In the genomic region with DNA sequence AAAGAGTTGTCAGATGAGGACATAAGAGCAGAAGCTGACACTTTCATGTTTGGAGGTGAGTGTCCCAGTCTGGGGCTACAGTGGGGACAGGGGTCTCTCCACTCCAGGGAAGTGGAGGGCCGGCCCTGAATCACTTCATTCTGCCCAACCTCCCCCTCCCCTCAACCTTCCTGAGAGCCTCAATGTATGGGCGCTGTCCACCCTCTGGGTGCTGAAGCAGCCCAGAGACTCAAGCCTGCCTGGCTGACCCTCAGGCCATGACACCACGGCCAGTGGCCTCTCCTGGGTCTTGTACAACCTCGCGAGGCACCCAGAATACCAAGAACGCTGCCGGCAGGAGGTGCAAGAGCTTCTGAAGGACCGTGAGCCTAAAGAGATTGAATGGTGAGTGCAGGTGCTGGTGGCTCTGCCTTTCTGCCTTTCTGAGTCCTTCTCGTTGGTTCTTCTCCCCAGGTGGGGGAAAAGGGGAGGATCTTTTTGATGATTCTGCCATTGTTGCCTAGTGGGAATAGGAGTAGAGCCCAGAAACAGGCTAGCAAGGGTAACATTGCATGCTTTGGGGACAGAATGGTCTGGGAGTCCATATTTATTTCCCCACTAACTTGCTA, we compare ENCODE assay signal across 1 cellular context.
TF ChIP-seq lines count a peak whose summit lies in the region.

No MANE protein-coding gene starts in this region.

TF ChIP-seq in K562, 482 proteins besides CTCF, POLR2A, EP300 and RAD21 (continued from another document and continues in another):
- TF ChIP-seq, protein P1, sequence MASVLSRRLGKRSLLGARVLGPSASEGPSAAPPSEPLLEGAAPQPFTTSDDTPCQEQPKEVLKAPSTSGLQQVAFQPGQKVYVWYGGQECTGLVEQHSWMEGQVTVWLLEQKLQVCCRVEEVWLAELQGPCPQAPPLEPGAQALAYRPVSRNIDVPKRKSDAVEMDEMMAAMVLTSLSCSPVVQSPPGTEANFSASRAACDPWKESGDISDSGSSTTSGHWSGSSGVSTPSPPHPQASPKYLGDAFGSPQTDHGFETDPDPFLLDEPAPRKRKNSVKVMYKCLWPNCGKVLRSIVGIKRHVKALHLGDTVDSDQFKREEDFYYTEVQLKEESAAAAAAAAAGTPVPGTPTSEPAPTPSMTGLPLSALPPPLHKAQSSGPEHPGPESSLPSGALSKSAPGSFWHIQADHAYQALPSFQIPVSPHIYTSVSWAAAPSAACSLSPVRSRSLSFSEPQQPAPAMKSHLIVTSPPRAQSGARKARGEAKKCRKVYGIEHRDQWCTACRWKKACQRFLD (CRISPR knock-in tag; IDR thresholded peaks at IDR 0.05), result 0 out of 2 replicates have a peak, but pooled peaks have one; percentile 34
- TF ChIP-seq KLF1 (tag; IDR thresholded peaks at IDR 0.05) (no peak), FOXK1 (CRISPR knock-in tag; IDR thresholded peaks at IDR 0.05; ENCODE audit: borderline replicate concordance) (no peak), NCOA6 (IDR thresholded peaks at IDR 0.05) (no peak), HNRNPUL1 (IDR thresholded peaks at IDR 0.05; ENCODE audit: low read length) (no peak), ZZZ3 (IDR thresholded peaks at IDR 0.05) (no peak), NFATC3 (IDR thresholded peaks at IDR 0.05) (no peak), SMC3 (conservative IDR thresholded peaks at IDR 0.05; ENCODE audit: insufficient read depth, low read depth, low read length) (no peak), SPI1 (IDR thresholded peaks at IDR 0.05; ENCODE audit: borderline replicate concordance, low read depth, low read length) (no peak), EZH2 (IDR thresholded peaks at IDR 0.05; ENCODE audit: borderline replicate concordance, low read depth, low read length) (no peak), SMARCA5 (IDR thresholded peaks at IDR 0.05) (no peak), THAP12 (CRISPR knock-in tag; IDR thresholded peaks at IDR 0.05) (no peak), MGA (IDR thresholded peaks at IDR 0.05) (no peak), SAP30 (IDR thresholded peaks at IDR 0.05; ENCODE audit: borderline replicate concordance, insufficient read depth, low read depth, low read length, poor library complexity, severe bottlenecking) (no peak), CBX3 (IDR thresholded peaks at IDR 0.05; ENCODE audit: borderline replicate concordance in 1 of 2, low read length in 2 of 2) (no peak), CHAMP1 (IDR thresholded peaks at IDR 0.05) (0 out of 2 replicates have a peak, but pooled peaks have one; percentile 46), ZNF740 (CRISPR knock-in tag; IDR thresholded peaks at IDR 0.05) (no peak), ZNF740 (tag; IDR thresholded peaks at IDR 0.05) (no peak), ZSCAN32 (CRISPR knock-in tag; IDR thresholded peaks at IDR 0.05) (no peak), L3MBTL2 (IDR thresholded peaks at IDR 0.05) (no peak)
- TF ChIP-seq, protein P2, sequence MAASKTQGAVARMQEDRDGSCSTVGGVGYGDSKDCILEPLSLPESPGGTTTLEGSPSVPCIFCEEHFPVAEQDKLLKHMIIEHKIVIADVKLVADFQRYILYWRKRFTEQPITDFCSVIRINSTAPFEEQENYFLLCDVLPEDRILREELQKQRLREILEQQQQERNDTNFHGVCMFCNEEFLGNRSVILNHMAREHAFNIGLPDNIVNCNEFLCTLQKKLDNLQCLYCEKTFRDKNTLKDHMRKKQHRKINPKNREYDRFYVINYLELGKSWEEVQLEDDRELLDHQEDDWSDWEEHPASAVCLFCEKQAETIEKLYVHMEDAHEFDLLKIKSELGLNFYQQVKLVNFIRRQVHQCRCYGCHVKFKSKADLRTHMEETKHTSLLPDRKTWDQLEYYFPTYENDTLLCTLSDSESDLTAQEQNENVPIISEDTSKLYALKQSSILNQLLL (CRISPR knock-in tag; IDR thresholded peaks at IDR 0.05; ENCODE audit: borderline replicate concordance), result no peak
- TF ChIP-seq, protein P3, sequence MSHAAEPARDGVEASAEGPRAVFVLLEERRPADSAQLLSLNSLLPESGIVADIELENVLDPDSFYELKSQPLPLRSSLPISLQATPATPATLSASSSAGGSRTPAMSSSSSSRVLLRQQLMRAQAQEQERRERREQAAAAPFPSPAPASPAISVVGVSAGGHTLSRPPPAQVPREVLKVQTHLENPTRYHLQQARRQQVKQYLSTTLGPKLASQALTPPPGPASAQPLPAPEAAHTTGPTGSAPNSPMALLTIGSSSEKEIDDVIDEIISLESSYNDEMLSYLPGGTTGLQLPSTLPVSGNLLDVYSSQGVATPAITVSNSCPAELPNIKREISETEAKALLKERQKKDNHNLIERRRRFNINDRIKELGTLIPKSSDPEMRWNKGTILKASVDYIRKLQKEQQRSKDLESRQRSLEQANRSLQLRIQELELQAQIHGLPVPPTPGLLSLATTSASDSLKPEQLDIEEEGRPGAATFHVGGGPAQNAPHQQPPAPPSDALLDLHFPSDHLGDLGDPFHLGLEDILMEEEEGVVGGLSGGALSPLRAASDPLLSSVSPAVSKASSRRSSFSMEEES (CRISPR knock-in tag; IDR thresholded peaks at IDR 0.05), result no peak
- TF ChIP-seq, protein P4, sequence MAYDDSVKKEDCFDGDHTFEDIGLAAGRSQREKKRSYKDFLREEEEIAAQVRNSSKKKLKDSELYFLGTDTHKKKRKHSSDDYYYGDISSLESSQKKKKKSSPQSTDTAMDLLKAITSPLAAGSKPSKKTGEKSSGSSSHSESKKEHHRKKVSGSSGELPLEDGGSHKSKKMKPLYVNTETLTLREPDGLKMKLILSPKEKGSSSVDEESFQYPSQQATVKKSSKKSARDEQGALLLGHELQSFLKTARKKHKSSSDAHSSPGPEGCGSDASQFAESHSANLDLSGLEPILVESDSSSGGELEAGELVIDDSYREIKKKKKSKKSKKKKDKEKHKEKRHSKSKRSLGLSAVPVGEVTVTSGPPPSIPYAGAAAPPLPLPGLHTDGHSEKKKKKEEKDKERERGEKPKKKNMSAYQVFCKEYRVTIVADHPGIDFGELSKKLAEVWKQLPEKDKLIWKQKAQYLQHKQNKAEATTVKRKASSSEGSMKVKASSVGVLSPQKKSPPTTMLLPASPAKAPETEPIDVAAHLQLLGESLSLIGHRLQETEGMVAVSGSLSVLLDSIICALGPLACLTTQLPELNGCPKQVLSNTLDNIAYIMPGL (CRISPR knock-in tag; IDR thresholded peaks at IDR 0.05), result peak; percentile 33; the same call in 1 of the 2 replicates
